10 cellular contexts compared by ENCODE assay signal in genomic region chr22:38490475-38490874, GRCh38. TPM values are rescaled to one million over a fixed set of nuclear protein-coding genes. Genes with fewer than 3 reads are reported as not detected.
DNase-seq lines count a peak whose midpoint lies in the region; ATAC-seq, FAIRE-seq and TF ChIP-seq lines count a peak whose summit lies in the region.
"Had no signal": no experiment of that assay in that cellular context is flagged by ENCODE, and none has a peak within 500 bp of the region (broad histone marks: within the 10 kb centered on the region; RNA-seq: fewer than 3 reads in every experiment).

No MANE protein-coding gene starts in this region.

- H3K27me3 ChIP-seq in cardiac muscle cell, result no peaks in the 10 kb centered on the region
- H3K27me3 ChIP-seq in muscle layer of duodenum (ENCODE audit: low read depth, low read length), result no peaks in the 10 kb centered on the region

- H3K4me3 ChIP-seq in cardiac muscle cell (no peak overlapping the region), muscle layer of duodenum (ENCODE audit: low read depth in 1 of 2, low read length in 2 of 2) (no peak overlapping the region)

- H3K9me3 ChIP-seq in cardiac muscle cell (ENCODE audit: low read depth) (no peaks in the 10 kb centered on the region), muscle layer of duodenum (ENCODE audit: control insufficient read depth in 1 of 2, low read length in 2 of 2) (no peaks in the 10 kb centered on the region)

- peaks cover 73% of the 10 kb centered on the region for H3K4me1 Mint-ChIP-seq in activated naive CD8-positive, alpha-beta T cell treated with anti-CD3 and anti-CD28 coated beads, Interleukin-2, amount 50 U/mL, for 24 hours
- no peaks in the 10 kb centered on the region for H3K4me1 Mint-ChIP-seq in type B pancreatic cell (ENCODE audit: unreplicated experiment)

- peaks cover 89% of the 10 kb centered on the region for H3K36me3 Mint-ChIP-seq in activated naive CD8-positive, alpha-beta T cell treated with anti-CD3 and anti-CD28 coated beads, Interleukin-2, amount 50 U/mL, for 24 hours (ENCODE audit: low read depth)
- peaks cover 59% of the 10 kb centered on the region for H3K36me3 Mint-ChIP-seq in type B pancreatic cell

- peak overlapping the region; percentile 59 for H3K27ac ChIP-seq in cardiac muscle cell
- peak overlapping the region; percentile 42 for H3K27ac ChIP-seq in muscle layer of duodenum (ENCODE audit: low read length)

- H3K36me3 ChIP-seq in cardiac muscle cell, result peaks cover 92% of the 10 kb centered on the region
- peaks cover 87% of the 10 kb centered on the region in 2 donors for H3K36me3 ChIP-seq in muscle layer of duodenum (ENCODE audit: control insufficient read depth in 1 of 2, insufficient read depth in 2 of 2, low read length in 2 of 2)

- no peak for DNase-seq in cardiac muscle cell (ENCODE audit: low read depth in 1 of 2, low spot score in 1 of 2)
- no peak for DNase-seq in left cardiac atrium
- no peak for DNase-seq in activated naive CD8-positive, alpha-beta T cell treated with anti-CD3 and anti-CD28 coated beads, Interleukin-2, amount 50 U/mL, for 24 hours
- no peak for DNase-seq in type B pancreatic cell (ENCODE audit: extremely low spot score, unreplicated experiment)
- no peak for DNase-seq in HTR-8/SVneo (ENCODE audit: insufficient read length, low spot score)
- no peak for DNase-seq in kidney glomerular epithelial cell (lab: John Stamatoyannopoulos, UW)
- DNase-seq in HK-2 (ENCODE audit: unreplicated experiment), result no peak
- DNase-seq: activated CD4-positive, alpha-beta T cell treated with anti-CD3 and anti-CD28 coated beads, Interleukin-2, amount 50 U/mL, for 1 hour had no signal

- H3K4me3 Mint-ChIP-seq in activated naive CD8-positive, alpha-beta T cell treated with anti-CD3 and anti-CD28 coated beads, Interleukin-2, amount 50 U/mL, for 24 hours, result no peak overlapping the region
- no peak overlapping the region for H3K4me3 Mint-ChIP-seq in type B pancreatic cell

- H3K4me1 ChIP-seq in cardiac muscle cell (ENCODE audit: low read depth), result no peaks in the 10 kb centered on the region
- H3K4me1 ChIP-seq in muscle layer of duodenum (ENCODE audit: control insufficient read depth in 1 of 2, insufficient read depth in 2 of 2, low read length in 2 of 2), result peaks cover 5 to 36% of the 10 kb centered on the region in 2 donors

- ATAC-seq in left cardiac atrium, result no peak
- no peak for ATAC-seq in activated naive CD8-positive, alpha-beta T cell treated with anti-CD3 and anti-CD28 coated beads, Interleukin-2, amount 50 U/mL, for 24 hours

- no peak for FAIRE-seq in HTR-8/SVneo (lab: Jason Lieb, UNC)
- FAIRE-seq: GM12892 had no signal

- no peaks in the 10 kb centered on the region for H3K27me3 Mint-ChIP-seq in activated naive CD8-positive, alpha-beta T cell treated with anti-CD3 and anti-CD28 coated beads, Interleukin-2, amount 50 U/mL, for 24 hours
- H3K27me3 Mint-ChIP-seq in type B pancreatic cell, result no peaks in the 10 kb centered on the region

- intact Hi-C loops in left cardiac atrium (cut with DNase I), result no loop called here

- TF ChIP-seq CTCF in cardiac muscle cell (IDR thresholded peaks at IDR 0.05; ENCODE audit: low read depth, low read length), result no peak
- no peak for TF ChIP-seq CTCF in type B pancreatic cell (conservative IDR thresholded peaks at IDR 0.05)

- H3K27ac Mint-ChIP-seq in activated naive CD8-positive, alpha-beta T cell treated with anti-CD3 and anti-CD28 coated beads, Interleukin-2, amount 50 U/mL, for 24 hours, result peak overlapping the region; percentile 83
- peak overlapping the region; percentile 42 for H3K27ac Mint-ChIP-seq in type B pancreatic cell

- H3K9me3 Mint-ChIP-seq in activated naive CD8-positive, alpha-beta T cell treated with anti-CD3 and anti-CD28 coated beads, Interleukin-2, amount 50 U/mL, for 24 hours, result no peaks in the 10 kb centered on the region
- no peaks in the 10 kb centered on the region for H3K9me3 Mint-ChIP-seq in type B pancreatic cell

RNA-seq across cellular contexts. Expression of gene DDX17, which starts 15.6 kb away (rescaled TPM):
- total RNA-seq in cardiac muscle cell (682 and 855 TPM in 2 replicates), left cardiac atrium (100 to 1,000 TPM; 209 to 220 TPM), type B pancreatic cell (ENCODE audit: low replicate concordance) (377 and 531 TPM in 2 replicates)
- polyA plus RNA-seq in cardiac muscle cell, result 53.7 and 60.4 TPM in 2 replicates

RNA-seq across cellular contexts. Expression of gene KDELR3, which starts 22.6 kb away (rescaled TPM):
- 13.1 and 19.7 TPM in 2 replicates for total RNA-seq in cardiac muscle cell
- polyA plus RNA-seq in cardiac muscle cell, result 21.8 and 26.5 TPM in 2 replicates
- total RNA-seq in left cardiac atrium, result 10 to 100 TPM in 1 of 2 donors, 1 to 10 TPM in 1; 9.2 to 10.1 TPM
- 10.6 and 24.2 TPM in 2 replicates for total RNA-seq in type B pancreatic cell (ENCODE audit: low replicate concordance)

RNA-seq across cellular contexts. Expression of gene KCNJ4, which starts 35.5 kb away (rescaled TPM):
- total RNA-seq in cardiac muscle cell (19.3 and 27.5 TPM in 2 replicates), left cardiac atrium (10 to 100 TPM in 1 of 2 donors, 1 to 10 TPM in 1; 7.2 to 15.9 TPM), type B pancreatic cell (ENCODE audit: low replicate concordance) (1.3 and 2.0 TPM in 2 replicates)
- polyA plus RNA-seq in cardiac muscle cell, result 3.2 and 4.9 TPM in 2 replicates
